18 cellular contexts compared by ENCODE assay signal in the genomic region with DNA sequence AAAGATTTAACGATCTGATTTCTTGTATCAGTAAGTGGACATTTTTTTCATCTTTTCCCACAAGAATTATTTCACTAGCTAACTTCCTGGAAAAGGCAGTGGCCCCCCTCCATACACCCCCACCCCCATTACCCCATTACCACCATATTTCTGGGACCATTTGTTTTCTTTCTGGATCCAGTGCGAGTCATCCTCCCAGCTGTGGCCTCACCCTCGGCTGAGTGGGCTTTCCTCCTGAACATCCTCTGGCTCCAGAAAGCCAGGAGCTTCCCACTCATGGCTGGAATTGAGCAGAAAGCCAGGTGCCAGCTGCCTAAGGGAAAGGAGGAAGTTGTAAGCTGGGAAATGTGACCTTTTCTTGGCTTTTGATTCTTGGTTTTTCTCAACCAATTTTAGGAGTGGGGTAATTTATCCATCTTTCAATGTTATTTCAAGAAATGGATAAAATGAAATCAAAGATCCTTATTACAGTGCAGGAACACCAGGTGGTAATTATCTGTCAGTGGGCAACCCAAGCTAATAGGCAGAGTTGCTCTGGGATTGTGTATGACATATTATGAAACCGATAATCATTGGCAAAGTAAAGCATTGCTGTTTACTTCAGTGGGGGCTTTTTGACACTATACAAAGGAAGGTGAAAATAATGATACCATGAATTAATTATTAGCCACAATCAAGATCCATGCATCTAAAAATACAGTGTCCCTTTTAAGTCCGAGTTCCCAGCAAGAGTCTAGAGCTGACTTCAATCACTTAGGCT.
DNase-seq lines count a peak whose midpoint lies in the region; ATAC-seq and TF ChIP-seq lines count a peak whose summit lies in the region.
"Had no signal": no experiment of that assay in that cellular context is flagged by ENCODE, and none has a peak within 500 bp of the region (broad histone marks: within the 10 kb centered on the region; RNA-seq: fewer than 3 reads in every experiment).

No MANE protein-coding gene starts in this region.

- TF ChIP-seq CTCF in omental fat pad (IDR thresholded peaks at IDR 0.05) (no peak), upper lobe of right lung (IDR thresholded peaks at IDR 0.05) (no peak)

- H3K27ac Mint-ChIP-seq in natural killer cell treated with Interleukin-12 subunit alpha and Interleukin-12 subunit beta and Interleukin-15 and Interleukin-18, amount 100 ng/mL, for 72 hours: no peak overlapping the region
- H3K27ac Mint-ChIP-seq: T-helper 2 cell treated with Interferon-gamma antibody and Interleukin-4, amounts not matched to agents 5 μg/mL and 100 μg/mL, for 36 hours had no signal

- no peak overlapping the region for H3K27ac ChIP-seq in upper lobe of right lung
- H3K27ac ChIP-seq: KMS-11, testis had no signal

- H3K36me3 Mint-ChIP-seq in natural killer cell treated with Interleukin-12 subunit alpha and Interleukin-12 subunit beta and Interleukin-15 and Interleukin-18, amount 100 ng/mL, for 72 hours: no peaks in the 10 kb centered on the region

- H3K9me3 Mint-ChIP-seq in natural killer cell treated with Interleukin-12 subunit alpha and Interleukin-12 subunit beta and Interleukin-15 and Interleukin-18, amount 100 ng/mL, for 72 hours: no peaks in the 10 kb centered on the region
- H3K9me3 Mint-ChIP-seq: T-helper 2 cell treated with Interferon-gamma antibody and Interleukin-4, amounts not matched to agents 5 μg/mL and 100 μg/mL, for 36 hours had no signal

- no peak overlapping the region for H3K4me3 Mint-ChIP-seq in natural killer cell treated with Interleukin-12 subunit alpha and Interleukin-12 subunit beta and Interleukin-15 and Interleukin-18, amount 100 ng/mL, for 72 hours
- H3K4me3 Mint-ChIP-seq: T-helper 2 cell treated with Interferon-gamma antibody and Interleukin-4, amounts not matched to agents 5 μg/mL and 100 μg/mL, for 36 hours had no signal

- no peaks in the 10 kb centered on the region for H3K4me1 Mint-ChIP-seq in natural killer cell treated with Interleukin-12 subunit alpha and Interleukin-12 subunit beta and Interleukin-15 and Interleukin-18, amount 100 ng/mL, for 72 hours (ENCODE audit: low read depth in 2 of 2)

- no peak overlapping the region for H3K4me3 ChIP-seq in upper lobe of right lung
- H3K4me3 ChIP-seq: gastroesophageal sphincter, HAP-1, testis had no signal

- ATAC-seq in omental fat pad (ENCODE audit: low FRiP score) (peak; percentile 60), upper lobe of right lung (no peak), GM18909 (IDR thresholded peaks at IDR 0.05; ENCODE audit: poor library complexity, unreplicated experiment) (no peak)
- ATAC-seq in natural killer cell treated with Interleukin-12 subunit alpha and Interleukin-12 subunit beta and Interleukin-15 and Interleukin-18, amount 100 ng/mL, for 72 hours: no peak
- ATAC-seq: gastroesophageal sphincter had no signal

- H3K36me3 ChIP-seq in upper lobe of right lung: no peaks in the 10 kb centered on the region
- H3K36me3 ChIP-seq: HAP-1 had no signal

- no peaks in the 10 kb centered on the region for H3K27me3 ChIP-seq in upper lobe of right lung
- H3K27me3 ChIP-seq: gastroesophageal sphincter, testis had no signal

- DNase-seq in ELR (ENCODE audit: low read depth) (peak; percentile 57), NCI-H226 (peak; percentile 76), dermis blood vessel endothelial cell (peak; percentile 70), omental fat pad (ENCODE audit: low spot score) (no peak), upper lobe of right lung (no peak)
- DNase-seq in natural killer cell treated with Interleukin-12 subunit alpha and Interleukin-12 subunit beta and Interleukin-15 and Interleukin-18, amount 100 ng/mL, for 72 hours (ENCODE audit: low spot score): no peak
- DNase-seq: activated CD4-positive, CD25-positive, alpha-beta regulatory T cell treated with anti-CD3 and anti-CD28 coated beads, Interleukin-2, amount 50 U/mL, for 72 hours; activated effector memory CD4-positive, alpha-beta T cell treated with anti-CD3 and anti-CD28 coated beads, Interleukin-2, amount 50 U/mL, for 16 hours; amygdala; DMS153; NCI-H1092; NCI-H2171 treated with DMSO at 0.1 percent for 48 hours; testis had no signal

- H3K27me3 Mint-ChIP-seq in natural killer cell treated with Interleukin-12 subunit alpha and Interleukin-12 subunit beta and Interleukin-15 and Interleukin-18, amount 100 ng/mL, for 72 hours: peaks cover 3 to 9% of the 10 kb centered on the region in 2 donors

- intact Hi-C loops in upper lobe of right lung (cut with DNase I): no loop called here

- H3K9me3 ChIP-seq in upper lobe of right lung: no peaks in the 10 kb centered on the region
- H3K9me3 ChIP-seq: gastroesophageal sphincter, HAP-1, testis had no signal

- H3K4me1 ChIP-seq in upper lobe of right lung: no peaks in the 10 kb centered on the region
- H3K4me1 ChIP-seq: testis had no signal

Comparison
In these comparisons a context has a peak if more than half of its experiments do, and no peak if none do; other contexts are left out.
1. DNase-seq: peak in ELR (single experiment), NCI-H226 (single experiment) and dermis blood vessel endothelial cell (single experiment); none in omental fat pad (single experiment), upper lobe of right lung (single experiment) and natural killer cell treated with Interleukin-12 subunit alpha and Interleukin-12 subunit beta and Interleukin-15 and Interleukin-18, amount 100 ng/mL, for 72 hours (single experiment).